In the genomic region with DNA sequence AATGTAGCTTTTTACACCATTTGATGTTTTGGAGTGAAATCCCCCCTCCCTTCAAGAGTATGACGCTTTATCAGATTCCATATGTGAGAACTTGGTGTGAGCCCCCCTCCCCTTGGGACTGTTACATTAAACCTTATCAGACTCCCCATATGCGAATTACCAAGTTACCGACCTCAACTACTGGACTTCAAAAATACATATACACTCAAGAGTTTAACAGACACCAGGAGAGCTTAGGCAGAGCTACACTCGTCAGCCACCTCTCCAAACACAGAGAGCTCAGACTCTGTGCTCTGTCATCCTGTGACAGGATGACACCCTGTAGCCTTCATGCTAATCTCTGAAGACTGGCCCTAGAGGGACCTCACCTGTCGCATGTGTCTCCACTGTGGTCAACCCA, we compare ENCODE assay signal across 2 cellular contexts.
TF ChIP-seq lines count a peak whose summit lies in the region.

No MANE protein-coding gene starts in this region.

TF ChIP-seq in HEK293, 187 proteins besides CTCF, POLR2A, EP300 and RAD21 (continued from another document):
- TF ChIP-seq ZNF398 (tag by site-specific recombination; IDR thresholded peaks at IDR 0.05) (no peak), SCRT1 (tag by site-specific recombination; IDR thresholded peaks at IDR 0.05; ENCODE audit: borderline replicate concordance) (0 out of 2 replicates have a peak, but pooled peaks have one; percentile 22), TRIM28 (IDR thresholded peaks at IDR 0.05; ENCODE audit: borderline replicate concordance, low read length) (no peak), ZNF24 (tag by site-specific recombination; IDR thresholded peaks at IDR 0.05) (no peak), SCRT2 (tag by site-specific recombination; IDR thresholded peaks at IDR 0.05) (peak; percentile 57)
- TF ChIP-seq, protein P1, sequence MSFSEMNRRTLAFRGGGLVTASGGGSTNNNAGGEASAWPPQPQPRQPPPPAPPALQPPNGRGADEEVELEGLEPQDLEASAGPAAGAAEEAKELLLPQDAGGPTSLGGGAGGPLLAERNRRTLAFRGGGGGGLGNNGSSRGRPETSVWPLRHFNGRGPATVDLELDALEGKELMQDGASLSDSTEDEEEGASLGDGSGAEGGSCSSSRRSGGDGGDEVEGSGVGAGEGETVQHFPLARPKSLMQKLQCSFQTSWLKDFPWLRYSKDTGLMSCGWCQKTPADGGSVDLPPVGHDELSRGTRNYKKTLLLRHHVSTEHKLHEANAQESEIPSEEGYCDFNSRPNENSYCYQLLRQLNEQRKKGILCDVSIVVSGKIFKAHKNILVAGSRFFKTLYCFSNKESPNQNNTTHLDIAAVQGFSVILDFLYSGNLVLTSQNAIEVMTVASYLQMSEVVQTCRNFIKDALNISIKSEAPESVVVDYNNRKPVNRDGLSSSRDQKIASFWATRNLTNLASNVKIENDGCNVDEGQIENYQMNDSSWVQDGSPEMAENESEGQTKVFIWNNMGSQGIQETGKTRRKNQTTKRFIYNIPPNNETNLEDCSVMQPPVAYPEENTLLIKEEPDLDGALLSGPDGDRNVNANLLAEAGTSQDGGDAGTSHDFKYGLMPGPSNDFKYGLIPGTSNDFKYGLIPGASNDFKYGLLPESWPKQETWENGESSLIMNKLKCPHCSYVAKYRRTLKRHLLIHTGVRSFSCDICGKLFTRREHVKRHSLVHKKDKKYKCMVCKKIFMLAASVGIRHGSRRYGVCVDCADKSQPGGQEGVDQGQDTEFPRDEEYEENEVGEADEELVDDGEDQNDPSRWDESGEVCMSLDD (tag by site-specific recombination; IDR thresholded peaks at IDR 0.05), result no peak

TF ChIP-seq in WTC11, 78 proteins besides CTCF, POLR2A, EP300 and RAD21 (continued from another document):
- TF ChIP-seq, protein P2, sequence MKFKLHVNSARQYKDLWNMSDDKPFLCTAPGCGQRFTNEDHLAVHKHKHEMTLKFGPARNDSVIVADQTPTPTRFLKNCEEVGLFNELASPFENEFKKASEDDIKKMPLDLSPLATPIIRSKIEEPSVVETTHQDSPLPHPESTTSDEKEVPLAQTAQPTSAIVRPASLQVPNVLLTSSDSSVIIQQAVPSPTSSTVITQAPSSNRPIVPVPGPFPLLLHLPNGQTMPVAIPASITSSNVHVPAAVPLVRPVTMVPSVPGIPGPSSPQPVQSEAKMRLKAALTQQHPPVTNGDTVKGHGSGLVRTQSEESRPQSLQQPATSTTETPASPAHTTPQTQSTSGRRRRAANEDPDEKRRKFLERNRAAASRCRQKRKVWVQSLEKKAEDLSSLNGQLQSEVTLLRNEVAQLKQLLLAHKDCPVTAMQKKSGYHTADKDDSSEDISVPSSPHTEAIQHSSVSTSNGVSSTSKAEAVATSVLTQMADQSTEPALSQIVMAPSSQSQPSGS (CRISPR knock-in tag; IDR thresholded peaks at IDR 0.05; ENCODE audit: borderline replicate concordance, low read depth), result no peak
- TF ChIP-seq PRRX2 (CRISPR knock-in tag; IDR thresholded peaks at IDR 0.05) (no peak), NFATC4 (CRISPR knock-in tag; IDR thresholded peaks at IDR 0.05) (no peak), HMGA2 (CRISPR knock-in tag; IDR thresholded peaks at IDR 0.05) (no peak), TEAD4 (CRISPR knock-in tag; IDR thresholded peaks at IDR 0.05) (no peak), FOXJ3 (CRISPR knock-in tag; IDR thresholded peaks at IDR 0.05; ENCODE audit: borderline replicate concordance) (no peak), ZNF317 (CRISPR knock-in tag; IDR thresholded peaks at IDR 0.05; ENCODE audit: borderline replicate concordance, low read depth) (no peak), CREM (CRISPR knock-in tag; IDR thresholded peaks at IDR 0.05) (no peak)
- TF ChIP-seq, protein P3, sequence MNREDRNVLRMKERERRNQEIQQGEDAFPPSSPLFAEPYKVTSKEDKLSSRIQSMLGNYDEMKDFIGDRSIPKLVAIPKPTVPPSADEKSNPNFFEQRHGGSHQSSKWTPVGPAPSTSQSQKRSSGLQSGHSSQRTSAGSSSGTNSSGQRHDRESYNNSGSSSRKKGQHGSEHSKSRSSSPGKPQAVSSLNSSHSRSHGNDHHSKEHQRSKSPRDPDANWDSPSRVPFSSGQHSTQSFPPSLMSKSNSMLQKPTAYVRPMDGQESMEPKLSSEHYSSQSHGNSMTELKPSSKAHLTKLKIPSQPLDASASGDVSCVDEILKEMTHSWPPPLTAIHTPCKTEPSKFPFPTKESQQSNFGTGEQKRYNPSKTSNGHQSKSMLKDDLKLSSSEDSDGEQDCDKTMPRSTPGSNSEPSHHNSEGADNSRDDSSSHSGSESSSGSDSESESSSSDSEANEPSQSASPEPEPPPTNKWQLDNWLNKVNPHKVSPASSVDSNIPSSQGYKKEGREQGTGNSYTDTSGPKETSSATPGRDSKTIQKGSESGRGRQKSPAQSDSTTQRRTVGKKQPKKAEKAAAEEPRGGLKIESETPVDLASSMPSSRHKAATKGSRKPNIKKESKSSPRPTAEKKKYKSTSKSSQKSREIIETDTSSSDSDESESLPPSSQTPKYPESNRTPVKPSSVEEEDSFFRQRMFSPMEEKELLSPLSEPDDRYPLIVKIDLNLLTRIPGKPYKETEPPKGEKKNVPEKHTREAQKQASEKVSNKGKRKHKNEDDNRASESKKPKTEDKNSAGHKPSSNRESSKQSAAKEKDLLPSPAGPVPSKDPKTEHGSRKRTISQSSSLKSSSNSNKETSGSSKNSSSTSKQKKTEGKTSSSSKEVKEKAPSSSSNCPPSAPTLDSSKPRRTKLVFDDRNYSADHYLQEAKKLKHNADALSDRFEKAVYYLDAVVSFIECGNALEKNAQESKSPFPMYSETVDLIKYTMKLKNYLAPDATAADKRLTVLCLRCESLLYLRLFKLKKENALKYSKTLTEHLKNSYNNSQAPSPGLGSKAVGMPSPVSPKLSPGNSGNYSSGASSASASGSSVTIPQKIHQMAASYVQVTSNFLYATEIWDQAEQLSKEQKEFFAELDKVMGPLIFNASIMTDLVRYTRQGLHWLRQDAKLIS (CRISPR knock-in tag; IDR thresholded peaks at IDR 0.05; ENCODE audit: borderline replicate concordance), result no peak
TF ChIP-seq in WTC11: peak in this region for 0.
